ENCODE assay signal across 8 cellular contexts in the genomic region with DNA sequence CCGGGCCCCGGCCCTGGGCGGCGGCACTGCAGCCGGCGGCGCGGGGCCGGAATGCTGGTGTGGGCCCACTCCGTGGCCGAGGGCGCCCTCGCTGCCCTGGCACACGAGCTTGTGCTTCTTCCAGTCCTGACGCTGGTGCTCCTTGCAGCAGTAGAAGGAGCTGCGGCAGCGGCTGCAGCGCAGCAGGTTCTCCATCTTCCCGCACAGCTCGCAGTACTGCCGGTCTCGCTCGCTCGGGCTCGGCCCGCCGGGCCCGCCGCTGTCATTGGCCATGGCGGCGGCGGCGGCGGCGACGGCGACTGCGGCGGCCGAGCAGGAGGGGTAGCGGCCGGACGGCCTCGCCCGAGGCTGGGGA. TPM values are rescaled to one million over a fixed set of nuclear protein-coding genes. Genes with fewer than 3 reads are reported as not detected.
DNase-seq lines count a peak whose midpoint lies in the region; ATAC-seq and TF ChIP-seq lines count a peak whose summit lies in the region.

No MANE protein-coding gene starts in this region.

- TF ChIP-seq POLR2A in esophagus squamous epithelium (IDR thresholded peaks at IDR 0.05), result no peak

- H3K9me3 ChIP-seq in esophagus squamous epithelium (no peaks in the 10 kb centered on the region), aorta (ENCODE audit: control insufficient read depth, low read length) (no peaks in the 10 kb centered on the region)

- no peaks in the 10 kb centered on the region for H4K20me1 ChIP-seq in KMS-11 (ENCODE audit: insufficient read depth)

- POLR2A ChIA-PET in activated CD4-positive, alpha-beta memory T cell treated with anti-CD3 and anti-CD28 coated beads for 36 hours (lab: Charles Lee), result interaction anchor here (0.8 to 2.5 kb wide), 5 partner anchors 28 to 108 kb away, joined by 3 to 9 read pairs (median 5); a partner anchor contains a TSS

- peaks cover 37% of the 10 kb centered on the region for H3K4me1 ChIP-seq in KMS-11 (ENCODE audit: low read depth, poor library complexity, severe bottlenecking)
- peaks cover 23 to 54% (median 30%) of the 10 kb centered on the region in 3 donors for H3K4me1 ChIP-seq in esophagus squamous epithelium
- peaks cover 0 to 2% of the 10 kb centered on the region in 2 donors for H3K4me1 ChIP-seq in aorta (ENCODE audit: control insufficient read depth in 1 of 2, insufficient read depth in 2 of 2, low read length in 2 of 2)

- WGBS in esophagus squamous epithelium, 2 donors, result no CpG with 5 or more reads among the region's 45 CpGs
- WGBS in aorta, 2 donors, result 0% methylated on average over 32 to 45 of the region's 45 CpGs

- H3K4me3 Mint-ChIP-seq in activated CD4-positive, alpha-beta memory T cell treated with anti-CD3 and anti-CD28 coated beads for 36 hours, result peak overlapping the region; percentile 76
- peak overlapping the region; percentile 50 for H3K4me3 Mint-ChIP-seq in natural killer cell treated with Interleukin-12 subunit alpha and Interleukin-12 subunit beta and Interleukin-15 and Interleukin-18, amount 100 ng/mL, for 72 hours

- peaks cover 46% of the 10 kb centered on the region for H3K79me2 ChIP-seq in KMS-11 (ENCODE audit: insufficient read depth, low read depth)

- no peaks in the 10 kb centered on the region for H3K27me3 Mint-ChIP-seq in activated CD4-positive, alpha-beta memory T cell treated with anti-CD3 and anti-CD28 coated beads for 36 hours
- peaks cover 8 to 10% of the 10 kb centered on the region in 2 donors for H3K27me3 Mint-ChIP-seq in natural killer cell treated with Interleukin-12 subunit alpha and Interleukin-12 subunit beta and Interleukin-15 and Interleukin-18, amount 100 ng/mL, for 72 hours

- peak overlapping the region; percentile 50 for H3K27ac Mint-ChIP-seq in activated CD4-positive, alpha-beta memory T cell treated with anti-CD3 and anti-CD28 coated beads for 36 hours
- H3K27ac Mint-ChIP-seq in natural killer cell treated with Interleukin-12 subunit alpha and Interleukin-12 subunit beta and Interleukin-15 and Interleukin-18, amount 100 ng/mL, for 72 hours, result no peak overlapping the region

- H3K36me3 Mint-ChIP-seq in activated CD4-positive, alpha-beta memory T cell treated with anti-CD3 and anti-CD28 coated beads for 36 hours, result peaks cover 7% of the 10 kb centered on the region
- peaks cover 6% of the 10 kb centered on the region for H3K36me3 Mint-ChIP-seq in natural killer cell treated with Interleukin-12 subunit alpha and Interleukin-12 subunit beta and Interleukin-15 and Interleukin-18, amount 100 ng/mL, for 72 hours

- peak overlapping the region; percentile 97 for H3K4me2 ChIP-seq in KMS-11

- H3K9ac ChIP-seq in KMS-11, result peak overlapping the region; percentile 61

- peak overlapping the region; percentile 71; the same call in 1 of the 2 replicates for H2AFZ ChIP-seq in KMS-11 (ENCODE audit: low read depth)

- no peaks in the 10 kb centered on the region for H3K9me3 Mint-ChIP-seq in activated CD4-positive, alpha-beta memory T cell treated with anti-CD3 and anti-CD28 coated beads for 36 hours
- no peaks in the 10 kb centered on the region for H3K9me3 Mint-ChIP-seq in natural killer cell treated with Interleukin-12 subunit alpha and Interleukin-12 subunit beta and Interleukin-15 and Interleukin-18, amount 100 ng/mL, for 72 hours

- H3K4me3 ChIP-seq in GM12865 (ENCODE audit: low read depth, low read length) (peak overlapping the region; percentile 85), KMS-11 (IDR thresholded peaks at IDR 0.05; ENCODE audit: insufficient read depth, low read depth, low read length) (no peak overlapping the region), esophagus squamous epithelium (peak overlapping the region; percentile 65 to 96 (median 70)), aorta (ENCODE audit: low read length in 2 of 2) (peak overlapping the region; percentile 61 to 97)

- no peaks in the 10 kb centered on the region for H3K36me3 ChIP-seq in KMS-11 (ENCODE audit: insufficient read depth)
- no peaks in the 10 kb centered on the region for H3K36me3 ChIP-seq in esophagus squamous epithelium
- H3K36me3 ChIP-seq in aorta (ENCODE audit: control insufficient read depth in 1 of 2, insufficient read depth in 2 of 2, low read length in 1 of 2), result no peaks in the 10 kb centered on the region

- no peaks in the 10 kb centered on the region for H3K27me3 ChIP-seq in KMS-11 (ENCODE audit: insufficient read depth, low read depth)
- no peaks in the 10 kb centered on the region for H3K27me3 ChIP-seq in esophagus squamous epithelium
- no peaks in the 10 kb centered on the region for H3K27me3 ChIP-seq in aorta (ENCODE audit: control insufficient read depth in 1 of 2, insufficient read depth in 2 of 2, low read length in 1 of 2)

- intact Hi-C loops in activated CD4-positive, alpha-beta memory T cell treated with anti-CD3 and anti-CD28 coated beads for 36 hours (cut with micrococcal nuclease), result loop anchor here (5.0 to 10.0 kb wide), 4 partner anchors 133 to 444 kb away; a partner anchor contains a TSS
- intact Hi-C loops in esophagus squamous epithelium (cut with DNase I), result loop anchor here (10.0 kb wide), 1 partner anchor 103 kb away; a partner anchor contains a TSS
- intact Hi-C loops in aorta (cut with DNase I), result loop anchor here (2.0 to 5.0 kb wide), 4 partner anchors 15 to 107 kb away; a partner anchor contains a TSS

- no peak for DNase-seq in GM12865 (ENCODE audit: low read depth)
- peak; percentile 59 for DNase-seq in activated CD4-positive, alpha-beta memory T cell treated with anti-CD3 and anti-CD28 coated beads for 36 hours
- DNase-seq in esophagus squamous epithelium (lab: John Stamatoyannopoulos, UW), result no peak
- peak; percentile 63 for DNase-seq in natural killer cell treated with Interleukin-12 subunit alpha and Interleukin-12 subunit beta and Interleukin-15 and Interleukin-18, amount 100 ng/mL, for 72 hours (ENCODE audit: low spot score)
- DNase-seq in aorta, result peak in 1 of 2 donors; percentile 66
- no peak for DNase-seq in HuH-7 (ENCODE audit: low spot score)

- H3K27ac ChIP-seq in KMS-11 (peak overlapping the region; percentile 61), esophagus squamous epithelium (peak overlapping the region; percentile 88 to 99 (median 98)), aorta (ENCODE audit: low read depth in 1 of 2, low read length in 2 of 2) (peak overlapping the region; percentile 98)

- ATAC-seq in GM21526 (IDR thresholded peaks at IDR 0.05; ENCODE audit: low FRiP score, unreplicated experiment) (peak; percentile 29), aorta (ENCODE audit: low FRiP score) (peak; percentile 70)
- ATAC-seq in natural killer cell treated with Interleukin-12 subunit alpha and Interleukin-12 subunit beta and Interleukin-15 and Interleukin-18, amount 100 ng/mL, for 72 hours, result peak; percentile 55 to 61

- no peak for TF ChIP-seq CTCF in GM12865 (IDR thresholded peaks at IDR 0.05; ENCODE audit: insufficient read depth, low read depth, low read length, missing control alignments)
- no peak for TF ChIP-seq CTCF in KMS-11 (conservative IDR thresholded peaks at IDR 0.05; ENCODE audit: low read depth, low read length)
- no peak for TF ChIP-seq CTCF in esophagus squamous epithelium (IDR thresholded peaks at IDR 0.05)

- CTCF ChIA-PET in activated CD4-positive, alpha-beta memory T cell treated with anti-CD3 and anti-CD28 coated beads for 36 hours (lab: Charles Lee), result interaction anchor here (1.0 to 2.5 kb wide), 5 partner anchors 11 to 182 kb away, joined by 3 to 6 read pairs (median 4); a partner anchor contains a TSS

- H3K4me1 Mint-ChIP-seq in activated CD4-positive, alpha-beta memory T cell treated with anti-CD3 and anti-CD28 coated beads for 36 hours (ENCODE audit: low read depth), result peaks cover 39% of the 10 kb centered on the region
- H3K4me1 Mint-ChIP-seq in natural killer cell treated with Interleukin-12 subunit alpha and Interleukin-12 subunit beta and Interleukin-15 and Interleukin-18, amount 100 ng/mL, for 72 hours (ENCODE audit: low read depth in 2 of 2), result peaks cover 38 to 45% of the 10 kb centered on the region in 2 donors

RNA-seq across cellular contexts. Expression of a gene that starts 0.5 kb away (rescaled TPM):
- total RNA-seq in activated CD4-positive, alpha-beta memory T cell treated with anti-CD3 and anti-CD28 coated beads for 36 hours, result 10 to 100 TPM; 15.8 to 16.2 TPM
- total RNA-seq in esophagus squamous epithelium (10 to 100 TPM; 21.8 to 36.0 (median 28.7) TPM), aorta (10 to 100 TPM; 35.1 to 50.4 TPM)
- 10 to 100 TPM; 15.5 to 25.9 TPM for total RNA-seq in natural killer cell treated with Interleukin-12 subunit alpha and Interleukin-12 subunit beta and Interleukin-15 and Interleukin-18, amount 100 ng/mL, for 72 hours
- polyA plus RNA-seq in aorta, result 10 to 100 TPM; 11.7 to 21.2 TPM

Comparison
In these comparisons a context has a peak if more than half of its experiments do, and no peak if none do; other contexts are left out.
1. DNase-seq: peak in activated CD4-positive, alpha-beta memory T cell treated with anti-CD3 and anti-CD28 coated beads for 36 hours (single experiment) and natural killer cell treated with Interleukin-12 subunit alpha and Interleukin-12 subunit beta and Interleukin-15 and Interleukin-18, amount 100 ng/mL, for 72 hours (single experiment); none in GM12865 (single experiment), esophagus squamous epithelium (single experiment) and HuH-7 (single experiment).
2. Peak in every context shown above with its lines, with median percentiles within 50 percentile points of each other: ATAC-seq and H3K27ac ChIP-seq.